14 cellular contexts compared by ENCODE assay signal in the genomic region with DNA sequence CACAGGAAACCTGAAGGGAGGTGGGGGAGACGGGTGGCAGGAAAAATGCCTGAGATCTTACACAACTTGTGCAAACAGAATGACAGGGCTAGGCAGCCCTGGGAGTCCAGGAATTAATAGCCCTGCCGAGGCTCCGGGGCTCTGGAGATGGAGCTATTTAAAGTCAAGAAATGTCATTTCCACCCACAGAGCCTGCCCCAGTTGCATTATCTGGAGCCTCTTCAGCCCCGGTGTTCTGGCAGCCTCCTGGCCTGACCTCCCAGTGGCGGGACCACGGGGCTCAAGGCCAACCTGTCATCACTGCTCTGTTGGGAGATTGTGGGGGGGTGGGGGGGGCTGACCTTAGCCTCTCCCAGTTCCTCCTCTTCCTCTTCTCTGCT. TPM values are rescaled to one million over a fixed set of nuclear protein-coding genes. Genes with fewer than 3 reads are reported as not detected.
DNase-seq lines count a peak whose midpoint lies in the region; ATAC-seq and TF ChIP-seq lines count a peak whose summit lies in the region.
"Had no signal": no experiment of that assay in that cellular context is flagged by ENCODE, and none has a peak within 500 bp of the region (broad histone marks: within the 10 kb centered on the region; RNA-seq: fewer than 3 reads in every experiment).

No MANE protein-coding gene starts in this region.

- H3K36me3 Mint-ChIP-seq in activated CD8-positive, alpha-beta memory T cell treated with anti-CD3 and anti-CD28 coated beads, Interleukin-2, amount 10 ng/mL, durations not matched to agents 7 days and 5 days, result no peaks in the 10 kb centered on the region
- no peaks in the 10 kb centered on the region for H3K36me3 Mint-ChIP-seq in T-helper 2 cell treated with Interferon-gamma antibody and Interleukin-4, amounts not matched to agents 5 μg/mL and 100 μg/mL, for 36 hours (ENCODE audit: low read depth)

- H3K27ac Mint-ChIP-seq in activated CD8-positive, alpha-beta memory T cell treated with anti-CD3 and anti-CD28 coated beads, Interleukin-2, amount 10 ng/mL, durations not matched to agents 7 days and 5 days, result no peak overlapping the region
- H3K27ac Mint-ChIP-seq in T-helper 2 cell treated with Interferon-gamma antibody and Interleukin-4, amounts not matched to agents 5 μg/mL and 100 μg/mL, for 36 hours, result no peak overlapping the region

- peaks cover 11% of the 10 kb centered on the region for H3K4me1 Mint-ChIP-seq in activated CD8-positive, alpha-beta memory T cell treated with anti-CD3 and anti-CD28 coated beads, Interleukin-2, amount 10 ng/mL, durations not matched to agents 7 days and 5 days
- H3K4me1 Mint-ChIP-seq in T-helper 2 cell treated with Interferon-gamma antibody and Interleukin-4, amounts not matched to agents 5 μg/mL and 100 μg/mL, for 36 hours (ENCODE audit: low read depth), result no peaks in the 10 kb centered on the region

- TF ChIP-seq POLR2A in HCT116 (IDR thresholded peaks at IDR 0.05; ENCODE audit: borderline replicate concordance, extremely low read depth, insufficient read depth, insufficient read length), result no peak

- H3K4me3 ChIP-seq in HCT116 (replicated peaks in 1 of 2; ENCODE audit: low read depth in 1 of 2, low read length in 2 of 2) (no peak overlapping the region), adipocyte (ENCODE audit: low read length) (no peak overlapping the region), heart right ventricle (no peak overlapping the region)
- H3K4me3 ChIP-seq: GM12878 had no signal

- no peak for TF ChIP-seq RAD21 in HCT116 (IDR thresholded peaks at IDR 0.05; ENCODE audit: low read depth)

- H3K4me1 ChIP-seq in HCT116 (ENCODE audit: control insufficient read depth in 1 of 2, insufficient read depth in 2 of 2, low read length in 2 of 2) (peaks cover 20 to 40% of the 10 kb centered on the region in 2 experiments), adipocyte (ENCODE audit: control insufficient read depth, insufficient read depth, low read length) (peaks cover 54% of the 10 kb centered on the region), heart right ventricle (peaks cover 5 to 50% (median 35%) of the 10 kb centered on the region in 9 donors)

- H3K9me3 Mint-ChIP-seq in activated CD8-positive, alpha-beta memory T cell treated with anti-CD3 and anti-CD28 coated beads, Interleukin-2, amount 10 ng/mL, durations not matched to agents 7 days and 5 days (ENCODE audit: low read depth), result no peaks in the 10 kb centered on the region
- no peaks in the 10 kb centered on the region for H3K9me3 Mint-ChIP-seq in T-helper 2 cell treated with Interferon-gamma antibody and Interleukin-4, amounts not matched to agents 5 μg/mL and 100 μg/mL, for 36 hours

- CTCF ChIA-PET in HCT116 (lab: Charles Lee), result interaction anchor here (1.9 kb wide), 1 partner anchor 20 kb away, joined by 7 read pairs; no protein-coding TSS in a partner anchor
- CTCF ChIA-PET in activated CD8-positive, alpha-beta memory T cell treated with anti-CD3 and anti-CD28 coated beads, Interleukin-2, amount 10 ng/mL, durations not matched to agents 7 days and 5 days (lab: Charles Lee), result no interaction called here

- no peak overlapping the region for H3K4me3 Mint-ChIP-seq in activated CD8-positive, alpha-beta memory T cell treated with anti-CD3 and anti-CD28 coated beads, Interleukin-2, amount 10 ng/mL, durations not matched to agents 7 days and 5 days
- no peak overlapping the region for H3K4me3 Mint-ChIP-seq in T-helper 2 cell treated with Interferon-gamma antibody and Interleukin-4, amounts not matched to agents 5 μg/mL and 100 μg/mL, for 36 hours

- DNase-seq in HCT116 (ENCODE audit: low read depth, low spot score), result no peak
- peak; percentile 58 for DNase-seq in adipocyte (ENCODE audit: low read depth)
- DNase-seq in heart right ventricle, result peak; percentile 60 to 65
- no peak for DNase-seq in sciatic nerve (ENCODE audit: low spot score)
- DNase-seq in NCI-H524 treated with DMSO at 0.1 percent for 48 hours (lab: John Stamatoyannopoulos, UW), result no peak
- no peak for DNase-seq in activated CD8-positive, alpha-beta memory T cell treated with anti-CD3 and anti-CD28 coated beads, Interleukin-2, amount 10 ng/mL, durations not matched to agents 7 days and 5 days
- DNase-seq in T-helper 2 cell treated with Interferon-gamma antibody and Interleukin-4, amounts not matched to agents 5 μg/mL and 100 μg/mL, for 36 hours (ENCODE audit: low spot score), result no peak
- no peak for DNase-seq in GM10266 (ENCODE audit: extremely low spot score)
- DNase-seq: NCI-H1105 treated with DMSO at 0.1 percent for 48 hours; NK-92 treated with Interleukin-12 subunit alpha and Interleukin-12 subunit beta, amount 100 ng/mL, for 24 hours; retina; T-helper 9 cell had no signal

- no peaks in the 10 kb centered on the region for H3K9me2 ChIP-seq in HCT116 (ENCODE audit: insufficient read depth)

- no peaks in the 10 kb centered on the region for H3K9me3 ChIP-seq in HCT116 (ENCODE audit: control insufficient read depth in 1 of 2, insufficient read depth in 1 of 2, low read depth in 1 of 2, low read length in 2 of 2)
- no peaks in the 10 kb centered on the region for H3K9me3 ChIP-seq in adipocyte (ENCODE audit: control insufficient read depth, low read length)
- no peaks in the 10 kb centered on the region for H3K9me3 ChIP-seq in heart right ventricle

- ATAC-seq in HCT116 (no peak), heart right ventricle (peak; percentile 74 to 88 (median 81)), sciatic nerve (peak; percentile 55)
- no peak for ATAC-seq in activated CD8-positive, alpha-beta memory T cell treated with anti-CD3 and anti-CD28 coated beads, Interleukin-2, amount 10 ng/mL, durations not matched to agents 7 days and 5 days
- ATAC-seq: GM12878 had no signal

- no TSS peak for BruUV-seq in HCT116 (replicated peaks; lab: Mats Ljungman, UMichigan)

- H4K20me1 ChIP-seq in HCT116 (ENCODE audit: insufficient read depth), result no peaks in the 10 kb centered on the region

- H3K27ac ChIP-seq in HCT116 (ENCODE audit: low read depth, low read length) (no peak overlapping the region), heart right ventricle (peak overlapping the region in 8 of 10 donors; percentile 31 to 77 (median 64))

- intact Hi-C loops in HCT116 (cut with micrococcal nuclease), result no loop called here
- intact Hi-C loops in heart right ventricle (cut with DNase I), result no loop called here
- intact Hi-C loops in sciatic nerve (cut with DNase I), result no loop called here

- TF ChIP-seq CTCF in HCT116 (IDR thresholded peaks at IDR 0.05 in 2 of 3, conservative IDR thresholded peaks at IDR 0.05 in 1 of 3; ENCODE audit: borderline replicate concordance in 1 of 3, insufficient read depth in 1 of 3, low read depth in 2 of 3, low read length in 2 of 3) (no peak), heart right ventricle (IDR thresholded peaks at IDR 0.05) (no peak), GM10266 (IDR thresholded peaks at IDR 0.05; ENCODE audit: control insufficient read depth, insufficient read depth, low read depth, missing control alignments) (no peak)

- no peaks in the 10 kb centered on the region for H3K27me3 ChIP-seq in HCT116 (ENCODE audit: insufficient read depth, low read length)
- H3K27me3 ChIP-seq in adipocyte (replicated peaks; ENCODE audit: control insufficient read depth, insufficient read depth, low read length), result no peaks in the 10 kb centered on the region
- peaks cover 0 to 16% (median 0%) of the 10 kb centered on the region in 7 donors for H3K27me3 ChIP-seq in heart right ventricle

- peaks cover 39% of the 10 kb centered on the region for H3K27me3 Mint-ChIP-seq in activated CD8-positive, alpha-beta memory T cell treated with anti-CD3 and anti-CD28 coated beads, Interleukin-2, amount 10 ng/mL, durations not matched to agents 7 days and 5 days
- H3K27me3 Mint-ChIP-seq in T-helper 2 cell treated with Interferon-gamma antibody and Interleukin-4, amounts not matched to agents 5 μg/mL and 100 μg/mL, for 36 hours (ENCODE audit: low read depth), result peaks cover 26% of the 10 kb centered on the region

- no peaks in the 10 kb centered on the region for H3K36me3 ChIP-seq in HCT116 (ENCODE audit: control insufficient read depth in 1 of 2, insufficient read depth in 2 of 2, low read length in 2 of 2)
- no peaks in the 10 kb centered on the region for H3K36me3 ChIP-seq in adipocyte (ENCODE audit: control insufficient read depth, insufficient read depth, low read length, severe bottlenecking)
- H3K36me3 ChIP-seq in heart right ventricle, result no peaks in the 10 kb centered on the region

- no peaks in the 10 kb centered on the region for H3K79me2 ChIP-seq in HCT116 (ENCODE audit: insufficient read depth, low read length)

- no peak overlapping the region for H3K9ac ChIP-seq in HCT116 (ENCODE audit: low read length)
- H3K9ac ChIP-seq in adipocyte (ENCODE audit: low read length), result peak overlapping the region; percentile 58

- 0 out of 2 replicates have a peak overlapping the region, but pooled peaks have one; percentile 10 for H3K4me2 ChIP-seq in HCT116 (ENCODE audit: low read length)

- RAD21 ChIA-PET in HCT116 (lab: Charles Lee; ENCODE audit: low non-redundant PET in 1 of 2, low total read pairs in 2 of 2, uncharacterized antibody in 2 of 2, unreplicated experiment in 2 of 2), result no interaction called here

- POLR2A ChIA-PET in HCT116 (lab: Charles Lee), result no interaction called here

- H2AFZ ChIP-seq in HCT116 (ENCODE audit: low read depth, low read length, poor library complexity, severe bottlenecking), result no peak overlapping the region

- 7 to 8% methylated on average over 6 of the region's 6 CpGs for WGBS in heart right ventricle, 2 donors

TF ChIP-seq in HCT116, 20 proteins besides CTCF, POLR2A, EP300 and RAD21 (continues in another document):
- TF ChIP-seq POLR2AphosphoS5 (IDR thresholded peaks at IDR 0.05; ENCODE audit: low read depth, low read length) (no peak), YY1 (IDR thresholded peaks at IDR 0.05; ENCODE audit: extremely low read depth, insufficient replicate concordance, low read depth, low read length) (no peak), CEBPB (IDR thresholded peaks at IDR 0.05; ENCODE audit: low read depth) (no peak), EGR1 (IDR thresholded peaks at IDR 0.05; ENCODE audit: low read depth) (no peak), ELF1 (IDR thresholded peaks at IDR 0.05; ENCODE audit: borderline replicate concordance, low read depth) (no peak), TCF7L2 (IDR thresholded peaks at IDR 0.05; ENCODE audit: borderline replicate concordance, extremely low read depth, insufficient read depth, insufficient read length) (no peak), SIN3A (IDR thresholded peaks at IDR 0.05; ENCODE audit: low read depth) (no peak)

RNA-seq across cellular contexts. Expression of gene SCUBE3, which starts 28.5 kb away (rescaled TPM):
- total RNA-seq in HCT116 (2021; ENCODE audit: unreplicated experiment) (0.05 TPM), heart right ventricle (10 to 100 TPM in 4 of 10 donors, 1 to 10 TPM in 6; 4.9 to 18.8 (median 9.0) TPM), sciatic nerve (2.9 TPM)
- polyA plus RNA-seq in HCT116 (2012), result 0.02 and 0.04 TPM in 2 replicates
- polyA plus RNA-seq in heart right ventricle, result 1 to 10 TPM; 1.2 to 5.6 TPM
- total RNA-seq in activated CD8-positive, alpha-beta memory T cell treated with anti-CD3 and anti-CD28 coated beads, Interleukin-2, amount 10 ng/mL, durations not matched to agents 7 days and 5 days, result under 1 TPM; 0.12 to 0.54 TPM

RNA-seq across cellular contexts. Expression of gene TCP11, which starts 44.2 kb away (rescaled TPM):
- total RNA-seq in HCT116 (2021; ENCODE audit: unreplicated experiment), result not detected
- polyA plus RNA-seq in HCT116 (2012), result not detected in 2 replicates
- total RNA-seq in heart right ventricle, result not detected
- under 1 TPM in 1 of 2 donors, not detected in 1; 0.03 TPM for polyA plus RNA-seq in heart right ventricle
- not detected for total RNA-seq in sciatic nerve
- total RNA-seq in activated CD8-positive, alpha-beta memory T cell treated with anti-CD3 and anti-CD28 coated beads, Interleukin-2, amount 10 ng/mL, durations not matched to agents 7 days and 5 days, result not detected
- total RNA-seq: GM12878, lung microvascular endothelial cell had no signal
- polyA plus RNA-seq: GM12878 had no signal

Comparison
In these comparisons a context has a peak if more than half of its experiments do, and no peak if none do; other contexts are left out.
1. ATAC-seq: peak in heart right ventricle (8 of 8) and sciatic nerve (single experiment); none in HCT116 (single experiment) and activated CD8-positive, alpha-beta memory T cell treated with anti-CD3 and anti-CD28 coated beads, Interleukin-2, amount 10 ng/mL, durations not matched to agents 7 days and 5 days (single experiment).
2. DNase-seq: peak in adipocyte (single experiment) and heart right ventricle (2 of 2); none in HCT116 (single experiment), sciatic nerve (single experiment), NCI-H524 treated with DMSO at 0.1 percent for 48 hours (single experiment), activated CD8-positive, alpha-beta memory T cell treated with anti-CD3 and anti-CD28 coated beads, Interleukin-2, amount 10 ng/mL, durations not matched to agents 7 days and 5 days (single experiment), T-helper 2 cell treated with Interferon-gamma antibody and Interleukin-4, amounts not matched to agents 5 μg/mL and 100 μg/mL, for 36 hours (single experiment) and GM10266 (single experiment).